In genomic region chr10:102704915-102705314, GRCh38 we compare ENCODE assay signal across 19 cellular contexts. TPM values are rescaled to one million over a fixed set of nuclear protein-coding genes. Genes with fewer than 3 reads are reported as not detected.
DNase-seq lines count a peak whose midpoint lies in the region; ATAC-seq and TF ChIP-seq lines count a peak whose summit lies in the region.
"Had no signal": no experiment of that assay in that cellular context is flagged by ENCODE, and none has a peak within 500 bp of the region (broad histone marks: within the 10 kb centered on the region; RNA-seq: fewer than 3 reads in every experiment).

No MANE protein-coding gene starts in this region.

- H3K9me3 Mint-ChIP-seq in activated naive CD4-positive, alpha-beta T cell treated with anti-CD3 and anti-CD28 coated beads, Interleukin-2, amount 50 U/mL, for 72 hours, result no peaks in the 10 kb centered on the region
- H3K9me3 Mint-ChIP-seq in stimulated activated naive CD8-positive, alpha-beta T cell treated with anti-CD3 and anti-CD28 coated beads, Interleukin-15, Interleukin-2, amounts not matched to agents 100 ng/mL and 50 ng/mL, for 24 hours, result no peaks in the 10 kb centered on the region
- H3K9me3 Mint-ChIP-seq: natural killer cell; stimulated activated naive B cell treated with anti-CD40 and anti-IgM and Interleukin-4, amounts not matched to agents 10 μg/mL and 1 μg/mL and 100 μg/mL, for 72 hours had no signal

- H3F3A ChIP-seq in SK-N-SH (replicated peaks; ENCODE audit: insufficient read depth), result peaks cover 37% of the 10 kb centered on the region

- CTCF ChIA-PET in SK-N-SH (lab: Yijun Ruan, JAX), result interaction anchor here (1.3 to 1.8 kb wide), 3 partner anchors 26 to 34 kb away, joined by 4 to 5 read pairs (median 4); no protein-coding TSS in a partner anchor

- H3K27me3 ChIP-seq in SK-N-SH (ENCODE audit: insufficient read depth), result no peaks in the 10 kb centered on the region
- no peaks in the 10 kb centered on the region for H3K27me3 ChIP-seq in upper lobe of right lung
- no peaks in the 10 kb centered on the region for H3K27me3 ChIP-seq in suprapubic skin
- H3K27me3 ChIP-seq in testis, result no peaks in the 10 kb centered on the region
- H3K27me3 ChIP-seq: esophagus squamous epithelium, vagina had no signal

- peak overlapping the region; percentile 32; the same call in 1 of the 2 replicates for H3K9ac ChIP-seq in SK-N-SH

- TF ChIP-seq CTCF in SK-N-SH (IDR thresholded peaks at IDR 0.05) (no peak), fibroblast of the aortic adventitia (IDR thresholded peaks at IDR 0.05; ENCODE audit: insufficient read depth, low read length) (no peak), upper lobe of right lung (IDR thresholded peaks at IDR 0.05) (no peak), suprapubic skin (IDR thresholded peaks at IDR 0.05) (no peak), testis (IDR thresholded peaks at IDR 0.05) (no peak)

- intact Hi-C loops in upper lobe of right lung (cut with DNase I) (no loop called here), testis (cut with DNase I; ENCODE audit: low total_unique reads) (no loop called here)

- TF ChIP-seq EP300 in SK-N-SH (IDR thresholded peaks at IDR 0.05; ENCODE audit: borderline replicate concordance in 1 of 2, low read depth in 1 of 2, low read length in 1 of 2) (no peak), suprapubic skin (IDR thresholded peaks at IDR 0.05) (no peak)

- H3K27ac ChIP-seq in SK-N-SH (ENCODE audit: low read depth in 2 of 2, low read length in 1 of 2), result peak overlapping the region in 1 of 2 experiments; percentile 83; a peak in 3 of 4 replicates
- no peak overlapping the region for H3K27ac ChIP-seq in upper lobe of right lung
- no peak overlapping the region for H3K27ac ChIP-seq in suprapubic skin
- no peak overlapping the region for H3K27ac ChIP-seq in testis
- H3K27ac ChIP-seq: esophagus squamous epithelium, vagina, VCaP had no signal

- H4K20me1 ChIP-seq in SK-N-SH (ENCODE audit: insufficient read depth), result no peaks in the 10 kb centered on the region; the same call in 1 of the 2 replicates

- H3K9me3 ChIP-seq in SK-N-SH (no peaks in the 10 kb centered on the region), upper lobe of right lung (no peaks in the 10 kb centered on the region), suprapubic skin (no peaks in the 10 kb centered on the region), testis (no peaks in the 10 kb centered on the region)
- H3K9me3 ChIP-seq: esophagus squamous epithelium, vagina had no signal

- H3K36me3 ChIP-seq in SK-N-SH (replicated peaks in 1 of 2; ENCODE audit: control insufficient read depth in 1 of 2, insufficient read depth in 2 of 2, low read length in 1 of 2) (peaks cover 0 to 1% of the 10 kb centered on the region in 2 experiments), upper lobe of right lung (peaks cover 7% of the 10 kb centered on the region), suprapubic skin (peaks cover 3% of the 10 kb centered on the region), testis (ENCODE audit: low read depth, missing control alignments) (no peaks in the 10 kb centered on the region)

- peak; percentile 69 to 73 for ATAC-seq in activated naive CD4-positive, alpha-beta T cell treated with anti-CD3 and anti-CD28 coated beads, Interleukin-2, amount 50 U/mL, for 72 hours
- ATAC-seq in upper lobe of right lung, result no peak
- ATAC-seq: natural killer cell, right cardiac atrium had no signal

- POLR2A ChIA-PET in SK-N-SH (lab: Yijun Ruan, JAX), result no interaction called here

- H3K4me3 ChIP-seq in SK-N-SH (ENCODE audit: low read depth in 2 of 2, low read length in 1 of 2) (no peak overlapping the region), fibroblast of the aortic adventitia (ENCODE audit: low read depth, low read length) (no peak overlapping the region), upper lobe of right lung (no peak overlapping the region), suprapubic skin (no peak overlapping the region), testis (no peak overlapping the region)
- H3K4me3 ChIP-seq: esophagus squamous epithelium, vagina had no signal

- H3K36me3 Mint-ChIP-seq in activated naive CD4-positive, alpha-beta T cell treated with anti-CD3 and anti-CD28 coated beads, Interleukin-2, amount 50 U/mL, for 72 hours, result no peaks in the 10 kb centered on the region
- peaks cover 9% of the 10 kb centered on the region for H3K36me3 Mint-ChIP-seq in stimulated activated naive CD8-positive, alpha-beta T cell treated with anti-CD3 and anti-CD28 coated beads, Interleukin-15, Interleukin-2, amounts not matched to agents 100 ng/mL and 50 ng/mL, for 24 hours (ENCODE audit: low read depth)
- H3K36me3 Mint-ChIP-seq: natural killer cell had no signal

- 60% methylated on average over 6 of the region's 6 CpGs for WGBS in SK-N-SH (ENCODE audit: low lambda C conversion rate)
- WGBS in suprapubic skin, result 90% methylated on average over 6 of the region's 6 CpGs
- 90 to 92% methylated on average over 6 of the region's 6 CpGs for WGBS in testis, 2 donors

- no peak overlapping the region for H2AFZ ChIP-seq in SK-N-SH (ENCODE audit: low read depth)

- peak overlapping the region in 1 of 2 donors; percentile 0 for H3K27ac Mint-ChIP-seq in activated naive CD4-positive, alpha-beta T cell treated with anti-CD3 and anti-CD28 coated beads, Interleukin-2, amount 50 U/mL, for 72 hours
- H3K27ac Mint-ChIP-seq in stimulated activated naive CD8-positive, alpha-beta T cell treated with anti-CD3 and anti-CD28 coated beads, Interleukin-15, Interleukin-2, amounts not matched to agents 100 ng/mL and 50 ng/mL, for 24 hours, result peak overlapping the region; percentile 95
- H3K27ac Mint-ChIP-seq: activated naive CD8-positive, alpha-beta T cell; natural killer cell; stimulated activated naive B cell treated with anti-CD40 and anti-IgM and Interleukin-4, amounts not matched to agents 10 μg/mL and 1 μg/mL and 100 μg/mL, for 72 hours had no signal

- TF ChIP-seq POLR2A in suprapubic skin (IDR thresholded peaks at IDR 0.05) (no peak), testis (IDR thresholded peaks at IDR 0.05) (no peak)

- H3K4me1 ChIP-seq in SK-N-SH (ENCODE audit: control insufficient read depth in 1 of 2, insufficient read depth in 2 of 2, low read depth in 1 of 2, low read length in 1 of 2), result peaks cover 2 to 9% of the 10 kb centered on the region in 2 experiments; a peak in 3 of 4 replicates
- H3K4me1 ChIP-seq in upper lobe of right lung, result peaks cover 5% of the 10 kb centered on the region
- H3K4me1 ChIP-seq in suprapubic skin, result peaks cover 11% of the 10 kb centered on the region
- H3K4me1 ChIP-seq in testis, result peaks cover 4% of the 10 kb centered on the region

- peak overlapping the region; percentile 49 for H3K4me2 ChIP-seq in SK-N-SH

- peaks cover 58% of the 10 kb centered on the region for H3K79me2 ChIP-seq in SK-N-SH (ENCODE audit: insufficient read depth)

- H3K4me3 Mint-ChIP-seq in stimulated activated naive CD8-positive, alpha-beta T cell treated with anti-CD3 and anti-CD28 coated beads, Interleukin-15, Interleukin-2, amounts not matched to agents 100 ng/mL and 50 ng/mL, for 24 hours, result peak overlapping the region; percentile 50
- H3K4me3 Mint-ChIP-seq: activated naive CD8-positive, alpha-beta T cell; natural killer cell; stimulated activated naive B cell treated with anti-CD40 and anti-IgM and Interleukin-4, amounts not matched to agents 10 μg/mL and 1 μg/mL and 100 μg/mL, for 72 hours had no signal

- no peak for DNase-seq in activated naive CD4-positive, alpha-beta T cell treated with anti-CD3 and anti-CD28 coated beads, Interleukin-2, amount 50 U/mL, for 72 hours (ENCODE audit: low spot score in 2 of 2)
- no peak for DNase-seq in activated naive CD4-positive, alpha-beta T cell (lab: John Stamatoyannopoulos, UW)
- DNase-seq in SK-N-SH, result no peak
- DNase-seq in fibroblast of the aortic adventitia (ENCODE audit: low read depth), result peak; percentile 68
- no peak for DNase-seq in upper lobe of right lung
- no peak for DNase-seq in suprapubic skin (ENCODE audit: low spot score in 2 of 2)
- DNase-seq in testis, result no peak
- DNase-seq: dermis blood vessel endothelial cell; esophagus squamous epithelium; GOT3; natural killer cell; NCI-H446 treated with DMSO at 0.1 percent for 48 hours; OCI-M1; right cardiac atrium; stimulated activated naive B cell treated with anti-CD40 and anti-IgM and Interleukin-4, amounts not matched to agents 10 μg/mL and 1 μg/mL and 100 μg/mL, for 72 hours had no signal

- H3K4me1 Mint-ChIP-seq in stimulated activated naive CD8-positive, alpha-beta T cell treated with anti-CD3 and anti-CD28 coated beads, Interleukin-15, Interleukin-2, amounts not matched to agents 100 ng/mL and 50 ng/mL, for 24 hours (ENCODE audit: low read depth), result peaks cover 51% of the 10 kb centered on the region

- H3K9me2 ChIP-seq in SK-N-SH, result no peaks in the 10 kb centered on the region

- no peak for TF ChIP-seq RAD21 in SK-N-SH (IDR thresholded peaks at IDR 0.05; ENCODE audit: low read length)

- no peaks in the 10 kb centered on the region for H3K27me3 Mint-ChIP-seq in stimulated activated naive CD8-positive, alpha-beta T cell treated with anti-CD3 and anti-CD28 coated beads, Interleukin-15, Interleukin-2, amounts not matched to agents 100 ng/mL and 50 ng/mL, for 24 hours
- H3K27me3 Mint-ChIP-seq: activated naive CD8-positive, alpha-beta T cell; stimulated activated naive B cell treated with anti-CD40 and anti-IgM and Interleukin-4, amounts not matched to agents 10 μg/mL and 1 μg/mL and 100 μg/mL, for 72 hours had no signal

RNA-seq across cellular contexts. Expression of gene ARL3, which starts 9.3 kb away (rescaled TPM):
- total RNA-seq in activated naive CD4-positive, alpha-beta T cell treated with anti-CD3 and anti-CD28 coated beads, Interleukin-2, amount 50 U/mL, for 72 hours, result 1 to 10 TPM; 5.7 to 6.8 TPM
- polyA plus RNA-seq in SK-N-SH (2012; rRNA removed) (11.2 and 12.5 TPM in 2 replicates), testis (ENCODE audit: insufficient read depth, low read depth, low replicate concordance) (25.2 TPM)
- polyA plus RNA-seq in SK-N-SH (2012; cell fraction: cytosol; rRNA removed), result 15.5 and 18.3 TPM in 2 replicates
- polyA plus RNA-seq in SK-N-SH (2012; cell fraction: nucleus; rRNA removed), result 4.7 and 5.6 TPM in 2 replicates
- total RNA-seq in fibroblast of the aortic adventitia (ENCODE audit: low replicate concordance) (10.4 and 12.1 TPM in 2 replicates), upper lobe of right lung (7.5 TPM), suprapubic skin (1 to 10 TPM; 3.4 to 6.0 (median 3.8) TPM), testis (10 to 100 TPM; 10.8 to 10.9 TPM)

RNA-seq across cellular contexts. Expression of gene SFXN2, which starts 9.5 kb away (rescaled TPM):
- total RNA-seq in activated naive CD4-positive, alpha-beta T cell treated with anti-CD3 and anti-CD28 coated beads, Interleukin-2, amount 50 U/mL, for 72 hours, result 10 to 100 TPM in 1 of 2 donors, 1 to 10 TPM in 1; 8.3 to 16.5 TPM
- 10.2 and 10.6 TPM in 2 replicates for polyA plus RNA-seq in SK-N-SH (2012; rRNA removed)
- polyA plus RNA-seq in SK-N-SH (2012; cell fraction: cytosol; rRNA removed), result 4.6 and 7.4 TPM in 2 replicates
- polyA plus RNA-seq in SK-N-SH (2012; cell fraction: nucleus; rRNA removed), result 26.6 and 27.1 TPM in 2 replicates
- total RNA-seq in fibroblast of the aortic adventitia (ENCODE audit: low replicate concordance), result 2.3 and 3.8 TPM in 2 replicates
- 12.0 TPM for total RNA-seq in upper lobe of right lung
- total RNA-seq in suprapubic skin, result 1 to 10 TPM; 1.9 to 5.6 (median 3.1) TPM
- total RNA-seq in testis, result 1 to 10 TPM; 5.6 to 9.8 TPM
- 4.4 TPM for polyA plus RNA-seq in testis (ENCODE audit: insufficient read depth, low read depth, low replicate concordance)

RNA-seq across cellular contexts. Expression of gene WBP1L, which starts 38.8 kb away (rescaled TPM):
- 10 to 100 TPM; 15.7 to 16.7 TPM for total RNA-seq in activated naive CD4-positive, alpha-beta T cell treated with anti-CD3 and anti-CD28 coated beads, Interleukin-2, amount 50 U/mL, for 72 hours
- polyA plus RNA-seq in SK-N-SH (2012; rRNA removed), result 22.8 and 29.8 TPM in 2 replicates
- polyA plus RNA-seq in SK-N-SH (2012; cell fraction: cytosol; rRNA removed), result 16.7 and 23.9 TPM in 2 replicates
- polyA plus RNA-seq in SK-N-SH (2012; cell fraction: nucleus; rRNA removed), result 11.2 and 13.4 TPM in 2 replicates
- total RNA-seq in fibroblast of the aortic adventitia (ENCODE audit: low replicate concordance), result 28.4 and 76.1 TPM in 2 replicates
- 49.0 TPM for total RNA-seq in upper lobe of right lung
- 100 to 1,000 TPM; 103 to 166 (median 125) TPM for total RNA-seq in suprapubic skin
- total RNA-seq in testis, result 100 to 1,000 TPM; 113 to 165 TPM
- polyA plus RNA-seq in testis (ENCODE audit: insufficient read depth, low read depth, low replicate concordance), result 72.4 TPM
